In genomic region chr3:123201223-123201556, GRCh38 we compare ENCODE assay signal across 8 cellular contexts. TPM values are rescaled to one million over a fixed set of nuclear protein-coding genes. Genes with fewer than 3 reads are reported as not detected.
DNase-seq lines count a peak whose midpoint lies in the region; ATAC-seq and TF ChIP-seq lines count a peak whose summit lies in the region.

No MANE protein-coding gene starts in this region.

- POLR2A ChIA-PET in CD4-positive, alpha-beta memory T cell (lab: Charles Lee; ENCODE audit: partially characterized antibody), result interaction anchor here (0.6 to 1.6 kb wide), 11 partner anchors 9 to 1655 kb away, joined by 3 to 13 read pairs (median 4); partner anchors contain the start of genes DTX3L, FAM162A, HSPBAP1 and MIX23

- H3K9me3 ChIP-seq in CD4-positive, alpha-beta memory T cell (ENCODE audit: control insufficient read depth in 1 of 2, low read length in 2 of 2), result no peaks in the 10 kb centered on the region
- H3K9me3 ChIP-seq in OCI-LY1 (ENCODE audit: low read length), result peaks cover 8% of the 10 kb centered on the region; the same call in 1 of the 2 replicates
- no peaks in the 10 kb centered on the region for H3K9me3 ChIP-seq in endocrine pancreas (ENCODE audit: control insufficient read depth, low read length)
- H3K9me3 ChIP-seq in neuron (ENCODE audit: low read length), result no peaks in the 10 kb centered on the region

- H3K4me3 ChIP-seq in CD4-positive, alpha-beta memory T cell (ENCODE audit: low read length in 2 of 2), result peak overlapping the region; percentile 76 to 91
- H3K4me3 ChIP-seq in OCI-LY1 (ENCODE audit: low read depth, low read length, poor library complexity, severe bottlenecking) (peak overlapping the region; percentile 91), endocrine pancreas (ENCODE audit: control insufficient read depth, insufficient read depth, low read length) (peak overlapping the region; percentile 77), neuron (ENCODE audit: low read length) (peak overlapping the region; percentile 64)

- peaks cover 0 to 4% of the 10 kb centered on the region in 2 donors for H3K27me3 Mint-ChIP-seq in CD4-positive, alpha-beta memory T cell

- no peaks in the 10 kb centered on the region for H3K36me3 ChIP-seq in CD4-positive, alpha-beta memory T cell (ENCODE audit: insufficient read depth, low read length)
- H3K36me3 ChIP-seq in OCI-LY1 (ENCODE audit: insufficient read depth, low read length) (no peaks in the 10 kb centered on the region), endocrine pancreas (ENCODE audit: control insufficient read depth, insufficient read depth, low read length) (no peaks in the 10 kb centered on the region), neuron (ENCODE audit: insufficient read depth, low read length) (no peaks in the 10 kb centered on the region)

- no peak for DNase-seq in CD4-positive, alpha-beta memory T cell
- no peak for DNase-seq in foreskin melanocyte
- DNase-seq in AG08395 (ENCODE audit: low spot score), result no peak
- no peak for DNase-seq in MV-4-11 (lab: John Stamatoyannopoulos, UW)

- TF ChIP-seq CTCF in OCI-LY1 (IDR thresholded peaks at IDR 0.05; ENCODE audit: low read length), result no peak

- H3K27me3 ChIP-seq in CD4-positive, alpha-beta memory T cell (ENCODE audit: insufficient read depth, low read length), result no peaks in the 10 kb centered on the region
- H3K27me3 ChIP-seq in OCI-LY1 (ENCODE audit: insufficient read depth, low read length), result no peaks in the 10 kb centered on the region
- H3K27me3 ChIP-seq in endocrine pancreas (ENCODE audit: control insufficient read depth, insufficient read depth, low read length), result no peaks in the 10 kb centered on the region
- H3K27me3 ChIP-seq in neuron (ENCODE audit: insufficient read depth, low read length), result no peaks in the 10 kb centered on the region

- CTCF ChIA-PET in CD4-positive, alpha-beta memory T cell (lab: Charles Lee; ENCODE audit: partially characterized antibody), result no interaction called here

- peak overlapping the region; percentile 98 for H3K27ac ChIP-seq in CD4-positive, alpha-beta memory T cell (ENCODE audit: low read depth, low read length)
- peak overlapping the region; percentile 74 for H3K27ac ChIP-seq in OCI-LY1 (ENCODE audit: low read depth, low read length, poor library complexity, severe bottlenecking)

- H3K4me3 Mint-ChIP-seq in CD4-positive, alpha-beta memory T cell, result peak overlapping the region; percentile 88 to 98 (median 90)

- peak overlapping the region; percentile 86 for H2AFZ ChIP-seq in OCI-LY1 (ENCODE audit: low read length)
- peak overlapping the region; percentile 75 for H2AFZ ChIP-seq in neuron (ENCODE audit: low read depth, low read length)

- intact Hi-C loops in CD4-positive, alpha-beta memory T cell (cut with micrococcal nuclease), result loop anchor here (1.0 to 10.0 kb wide), 9 partner anchors 384 to 1655 kb away; partner anchors contain the start of genes FAM162A, GOLGB1, HACD2 and HCLS1

- peak overlapping the region; percentile 92 to 99 (median 98) for H3K27ac Mint-ChIP-seq in CD4-positive, alpha-beta memory T cell

- H3K4me1 ChIP-seq in CD4-positive, alpha-beta memory T cell (ENCODE audit: insufficient read depth, low read length), result peaks cover 20% of the 10 kb centered on the region
- H3K4me1 ChIP-seq in OCI-LY1 (ENCODE audit: insufficient read depth, low read length, severe bottlenecking) (peaks cover 24% of the 10 kb centered on the region), endocrine pancreas (ENCODE audit: control insufficient read depth, insufficient read depth, low read length) (peaks cover 8% of the 10 kb centered on the region), neuron (ENCODE audit: insufficient read depth, low read length) (peaks cover 11% of the 10 kb centered on the region)

- no peaks in the 10 kb centered on the region for H4K20me1 ChIP-seq in OCI-LY1 (ENCODE audit: insufficient read depth, low read length)

- no peaks in the 10 kb centered on the region for H3F3A ChIP-seq in OCI-LY1 (ENCODE audit: insufficient read depth, low read length)

- peaks cover 21 to 38% (median 26%) of the 10 kb centered on the region in 4 donors for H3K4me1 Mint-ChIP-seq in CD4-positive, alpha-beta memory T cell

- ATAC-seq in GM21825 (IDR thresholded peaks at IDR 0.05; ENCODE audit: unreplicated experiment), result no peak

- H3K9me2 ChIP-seq in OCI-LY1 (ENCODE audit: low read depth, low read length), result no peaks in the 10 kb centered on the region

- peaks cover 7% of the 10 kb centered on the region; the same call in 1 of the 2 replicates for H3K79me2 ChIP-seq in OCI-LY1 (ENCODE audit: insufficient read depth, low read length)

- H3K4me2 ChIP-seq in OCI-LY1 (ENCODE audit: low read length), result peak overlapping the region; percentile 99

- H3K9me3 Mint-ChIP-seq in CD4-positive, alpha-beta memory T cell, result peaks cover 0 to 14% (median 6%) of the 10 kb centered on the region in 8 donors

- peaks cover 7 to 14% of the 10 kb centered on the region in 2 donors for H3K36me3 Mint-ChIP-seq in CD4-positive, alpha-beta memory T cell

- H3K9ac ChIP-seq in OCI-LY1 (ENCODE audit: low read length), result peak overlapping the region; percentile 91
- H3K9ac ChIP-seq in endocrine pancreas (ENCODE audit: control insufficient read depth, insufficient read depth, low read length), result peak overlapping the region; percentile 85

RNA-seq across cellular contexts. Expression of gene SEC22A, which starts 0.6 kb away (rescaled TPM):
- 10 to 100 TPM; 19.4 to 23.2 TPM for total RNA-seq in CD4-positive, alpha-beta memory T cell
- polyA plus RNA-seq in CD4-positive, alpha-beta memory T cell, result 10 to 100 TPM; 21.8 to 26.5 TPM
